Comparison of ENCODE assay signal across 17 cellular contexts in the genomic region with DNA sequence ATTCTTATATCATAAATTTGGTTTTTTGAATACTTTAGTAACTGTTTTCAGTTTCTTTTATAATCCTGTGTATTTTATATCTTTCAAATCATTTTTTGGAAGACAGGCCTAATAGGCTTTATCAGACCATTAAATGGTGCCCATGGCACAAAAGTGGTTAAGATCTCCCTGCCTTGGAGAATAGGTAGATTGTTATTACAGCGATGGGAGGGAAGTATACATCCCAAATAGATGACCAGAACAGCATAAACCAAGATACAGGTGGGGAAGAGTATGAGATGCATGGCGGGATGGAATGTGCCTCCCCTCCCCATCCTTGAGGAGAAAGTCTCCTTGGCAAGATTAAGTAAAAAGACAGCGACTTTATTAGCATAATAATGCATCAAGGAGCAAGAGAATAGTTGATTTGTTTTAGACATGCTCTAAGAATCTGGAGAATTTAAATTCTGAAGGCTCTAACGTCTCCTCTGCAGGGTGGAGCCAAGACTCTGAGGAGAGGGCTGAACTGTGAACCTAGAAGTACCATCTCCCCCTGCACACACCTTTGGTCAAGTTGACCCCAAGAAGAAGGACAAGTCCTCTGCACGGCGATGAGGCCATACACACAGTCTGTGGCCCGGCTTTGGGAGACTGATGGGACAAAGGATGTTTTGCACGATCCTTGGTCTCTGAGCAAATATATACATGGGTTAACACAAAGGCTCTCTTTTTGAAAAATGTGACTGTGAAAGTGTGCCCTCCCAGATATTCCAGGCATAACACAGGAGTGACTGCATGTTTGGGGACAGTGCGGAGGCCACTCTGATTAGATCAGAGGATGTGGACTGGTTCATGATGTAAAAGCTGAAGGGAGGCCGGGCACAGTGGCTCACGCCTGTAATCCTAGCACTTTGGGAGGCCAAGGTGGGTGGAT.
DNase-seq lines count a peak whose midpoint lies in the region; ATAC-seq and TF ChIP-seq lines count a peak whose summit lies in the region.
"Had no signal": no experiment of that assay in that cellular context is flagged by ENCODE, and none has a peak within 500 bp of the region (broad histone marks: within the 10 kb centered on the region; RNA-seq: fewer than 3 reads in every experiment).

No MANE protein-coding gene starts in this region.

- H3K4me1 Mint-ChIP-seq in WTC11, result peaks cover 18% of the 10 kb centered on the region
- H3K4me1 Mint-ChIP-seq: CD14-positive monocyte; CD4-positive, alpha-beta memory T cell; IgD-negative memory B cell had no signal

- H3K27me3 ChIP-seq in left ventricle myocardium inferior (ENCODE audit: low read depth) (no peaks in the 10 kb centered on the region), colonic mucosa (no peaks in the 10 kb centered on the region)
- H3K27me3 ChIP-seq: BLaER1 had no signal

- no peak overlapping the region for H3K4me3 Mint-ChIP-seq in WTC11
- H3K4me3 Mint-ChIP-seq: CD14-positive monocyte; CD4-positive, alpha-beta memory T cell; HFFc6; IgD-negative memory B cell had no signal

- H3K27ac ChIP-seq in left ventricle myocardium inferior (replicated peaks), result peak overlapping the region; percentile 77
- no peak overlapping the region for H3K27ac ChIP-seq in colonic mucosa
- H3K27ac ChIP-seq: 22Rv1, A549, BLaER1 had no signal

- peaks cover 3% of the 10 kb centered on the region; the same call in 1 of the 2 replicates for H3K9me3 Mint-ChIP-seq in WTC11
- H3K9me3 Mint-ChIP-seq: CD4-positive, alpha-beta memory T cell; HFFc6; IgD-negative memory B cell had no signal

- H3K36me3 Mint-ChIP-seq in WTC11, result peaks cover 3% of the 10 kb centered on the region; the same call in 1 of the 2 replicates
- H3K36me3 Mint-ChIP-seq: CD14-positive monocyte; CD4-positive, alpha-beta memory T cell had no signal

- no peaks in the 10 kb centered on the region; the same call in 1 of the 2 replicates for H3K27me3 Mint-ChIP-seq in WTC11 (ENCODE audit: low read depth)

- no peak overlapping the region for H3K9ac ChIP-seq in colonic mucosa (ENCODE audit: low read depth in 2 of 2, low read length in 2 of 2)
- H3K9ac ChIP-seq: BLaER1 had no signal

- POLR2A ChIA-PET in WTC11 (lab: Charles Lee), result interaction anchor here (0.6 kb wide), 1 partner anchor 160 kb away, joined by 3 read pairs; no protein-coding TSS in a partner anchor

- intact Hi-C loops in left ventricle myocardium inferior (cut with micrococcal nuclease) (no loop called here), Right ventricle myocardium superior (cut with DNase I) (no loop called here), colonic mucosa (cut with DNase I) (no loop called here)

- TF ChIP-seq CTCF in left ventricle myocardium inferior (IDR thresholded peaks at IDR 0.05; ENCODE audit: borderline replicate concordance) (no peak), WTC11 (IDR thresholded peaks at IDR 0.05) (no peak), colonic mucosa (IDR thresholded peaks at IDR 0.05) (no peak)

- H3K9me3 ChIP-seq in left ventricle myocardium inferior (replicated peaks), result no peaks in the 10 kb centered on the region
- no peaks in the 10 kb centered on the region for H3K9me3 ChIP-seq in colonic mucosa
- H3K9me3 ChIP-seq: A549, BLaER1 had no signal

- H3K27ac Mint-ChIP-seq in WTC11, result no peak overlapping the region
- H3K27ac Mint-ChIP-seq: CD4-positive, alpha-beta memory T cell; HFFc6 had no signal

- CTCF ChIA-PET in WTC11 (lab: Charles Lee), result interaction anchor here (1.1 kb wide), 1 partner anchor 89 kb away, joined by 3 read pairs; no protein-coding TSS in a partner anchor

- H3K36me3 ChIP-seq in left ventricle myocardium inferior (no peaks in the 10 kb centered on the region), colonic mucosa (no peaks in the 10 kb centered on the region)
- H3K36me3 ChIP-seq: BLaER1 had no signal

- DNase-seq in left ventricle myocardium inferior (no peak), Right ventricle myocardium superior (no peak), WTC11 (ENCODE audit: low spot score) (no peak), epidermal melanocyte (ENCODE audit: insufficient read length, low spot score) (peak; percentile 9), colonic mucosa (no peak)
- DNase-seq in stimulated activated CD8-positive, alpha-beta memory T cell treated with anti-CD3 and anti-CD28 coated beads, Interleukin-4, amount 100 ng/mL, for 48 hours, result no peak
- DNase-seq: CD4-positive, alpha-beta memory T cell; DMS79 treated with DMSO at 0.1 percent for 48 hours; HFFc6 had no signal

- H3K4me1 ChIP-seq in left ventricle myocardium inferior (peaks cover 21% of the 10 kb centered on the region), colonic mucosa (no peaks in the 10 kb centered on the region)
- H3K4me1 ChIP-seq: A549, BLaER1 had no signal

- ATAC-seq in Right ventricle myocardium superior (ENCODE audit: poor library complexity) (no peak), WTC11 (peak; percentile 58; the same call in 1 of the 2 replicates), GM18868 (IDR thresholded peaks at IDR 0.05; ENCODE audit: unreplicated experiment) (no peak)
- ATAC-seq: A549, GM12878, HCT116 had no signal

- H3K4me3 ChIP-seq in left ventricle myocardium inferior (no peak overlapping the region), colonic mucosa (no peak overlapping the region)
- H3K4me3 ChIP-seq: A549, BLaER1, GM12878 had no signal

TF ChIP-seq in WTC11, 78 proteins besides CTCF, POLR2A, EP300 and RAD21:
- no peak for TF ChIP-seq NR2C2 (CRISPR knock-in tag; IDR thresholded peaks at IDR 0.05)
- no peak for TF ChIP-seq NFYB (CRISPR knock-in tag; conservative IDR thresholded peaks at IDR 0.05; ENCODE audit: low read depth)
- TF ChIP-seq, protein P1, sequence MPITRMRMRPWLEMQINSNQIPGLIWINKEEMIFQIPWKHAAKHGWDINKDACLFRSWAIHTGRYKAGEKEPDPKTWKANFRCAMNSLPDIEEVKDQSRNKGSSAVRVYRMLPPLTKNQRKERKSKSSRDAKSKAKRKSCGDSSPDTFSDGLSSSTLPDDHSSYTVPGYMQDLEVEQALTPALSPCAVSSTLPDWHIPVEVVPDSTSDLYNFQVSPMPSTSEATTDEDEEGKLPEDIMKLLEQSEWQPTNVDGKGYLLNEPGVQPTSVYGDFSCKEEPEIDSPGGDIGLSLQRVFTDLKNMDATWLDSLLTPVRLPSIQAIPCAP (CRISPR knock-in tag; IDR thresholded peaks at IDR 0.05), result no peak
- TF ChIP-seq NFE2L1 (CRISPR knock-in tag; IDR thresholded peaks at IDR 0.05), result no peak
- no peak for TF ChIP-seq IRF2 (CRISPR knock-in tag; IDR thresholded peaks at IDR 0.05; ENCODE audit: borderline replicate concordance, low read depth)
- TF ChIP-seq NR1H2 (CRISPR knock-in tag; IDR thresholded peaks at IDR 0.05), result no peak
- TF ChIP-seq ZNF423 (CRISPR knock-in tag; IDR thresholded peaks at IDR 0.05), result no peak
- TF ChIP-seq, protein P2, sequence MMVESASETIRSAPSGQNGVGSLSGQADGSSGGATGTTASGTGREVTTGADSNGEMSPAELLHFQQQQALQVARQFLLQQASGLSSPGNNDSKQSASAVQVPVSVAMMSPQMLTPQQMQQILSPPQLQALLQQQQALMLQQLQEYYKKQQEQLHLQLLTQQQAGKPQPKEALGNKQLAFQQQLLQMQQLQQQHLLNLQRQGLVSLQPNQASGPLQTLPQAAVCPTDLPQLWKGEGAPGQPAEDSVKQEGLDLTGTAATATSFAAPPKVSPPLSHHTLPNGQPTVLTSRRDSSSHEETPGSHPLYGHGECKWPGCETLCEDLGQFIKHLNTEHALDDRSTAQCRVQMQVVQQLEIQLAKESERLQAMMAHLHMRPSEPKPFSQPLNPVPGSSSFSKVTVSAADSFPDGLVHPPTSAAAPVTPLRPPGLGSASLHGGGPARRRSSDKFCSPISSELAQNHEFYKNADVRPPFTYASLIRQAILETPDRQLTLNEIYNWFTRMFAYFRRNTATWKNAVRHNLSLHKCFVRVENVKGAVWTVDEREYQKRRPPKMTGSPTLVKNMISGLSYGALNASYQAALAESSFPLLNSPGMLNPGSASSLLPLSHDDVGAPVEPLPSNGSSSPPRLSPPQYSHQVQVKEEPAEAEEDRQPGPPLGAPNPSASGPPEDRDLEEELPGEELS (CRISPR knock-in tag; IDR thresholded peaks at IDR 0.05), result no peak
- no peak for TF ChIP-seq TEAD4 (CRISPR knock-in tag; IDR thresholded peaks at IDR 0.05)
- TF ChIP-seq, protein P3, sequence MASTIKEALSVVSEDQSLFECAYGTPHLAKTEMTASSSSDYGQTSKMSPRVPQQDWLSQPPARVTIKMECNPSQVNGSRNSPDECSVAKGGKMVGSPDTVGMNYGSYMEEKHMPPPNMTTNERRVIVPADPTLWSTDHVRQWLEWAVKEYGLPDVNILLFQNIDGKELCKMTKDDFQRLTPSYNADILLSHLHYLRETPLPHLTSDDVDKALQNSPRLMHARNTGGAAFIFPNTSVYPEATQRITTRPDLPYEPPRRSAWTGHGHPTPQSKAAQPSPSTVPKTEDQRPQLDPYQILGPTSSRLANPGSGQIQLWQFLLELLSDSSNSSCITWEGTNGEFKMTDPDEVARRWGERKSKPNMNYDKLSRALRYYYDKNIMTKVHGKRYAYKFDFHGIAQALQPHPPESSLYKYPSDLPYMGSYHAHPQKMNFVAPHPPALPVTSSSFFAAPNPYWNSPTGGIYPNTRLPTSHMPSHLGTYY (CRISPR knock-in tag; IDR thresholded peaks at IDR 0.05), result no peak
- TF ChIP-seq, protein P4, sequence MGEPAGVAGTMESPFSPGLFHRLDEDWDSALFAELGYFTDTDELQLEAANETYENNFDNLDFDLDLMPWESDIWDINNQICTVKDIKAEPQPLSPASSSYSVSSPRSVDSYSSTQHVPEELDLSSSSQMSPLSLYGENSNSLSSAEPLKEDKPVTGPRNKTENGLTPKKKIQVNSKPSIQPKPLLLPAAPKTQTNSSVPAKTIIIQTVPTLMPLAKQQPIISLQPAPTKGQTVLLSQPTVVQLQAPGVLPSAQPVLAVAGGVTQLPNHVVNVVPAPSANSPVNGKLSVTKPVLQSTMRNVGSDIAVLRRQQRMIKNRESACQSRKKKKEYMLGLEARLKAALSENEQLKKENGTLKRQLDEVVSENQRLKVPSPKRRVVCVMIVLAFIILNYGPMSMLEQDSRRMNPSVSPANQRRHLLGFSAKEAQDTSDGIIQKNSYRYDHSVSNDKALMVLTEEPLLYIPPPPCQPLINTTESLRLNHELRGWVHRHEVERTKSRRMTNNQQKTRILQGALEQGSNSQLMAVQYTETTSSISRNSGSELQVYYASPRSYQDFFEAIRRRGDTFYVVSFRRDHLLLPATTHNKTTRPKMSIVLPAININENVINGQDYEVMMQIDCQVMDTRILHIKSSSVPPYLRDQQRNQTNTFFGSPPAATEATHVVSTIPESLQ (CRISPR knock-in tag; IDR thresholded peaks at IDR 0.05), result no peak
